ENCODE assay signal across 23 cellular contexts in genomic region chr9:23771746-23772145, GRCh38. TPM values are rescaled to one million over a fixed set of nuclear protein-coding genes. Genes with fewer than 3 reads are reported as not detected.
"Had no signal": no experiment of that assay in that cellular context is flagged by ENCODE, and none has a peak within 500 bp of the region (broad histone marks: within the 10 kb centered on the region; RNA-seq: fewer than 3 reads in every experiment).

No MANE protein-coding gene starts in this region.

- ATAC-seq: activated T-cell treated with anti-CD3 and anti-CD28 coated beads, Interleukin-2, amount 50 U/mL, for 4 hours; heart right ventricle; left lobe of liver; natural killer cell treated with Interleukin-12 subunit alpha and Interleukin-12 subunit beta and Interleukin-15 and Interleukin-18, amount 100 ng/mL, for 72 hours; stimulated activated naive CD8-positive, alpha-beta T cell treated with anti-CD3 and anti-CD28 coated beads, Interleukin-15, amount 100 ng/mL, for 72 hours; T-helper 17 cell had no signal

- H3K36me3 ChIP-seq: heart right ventricle, prostate gland, tibial artery had no signal

- H3K4me1 ChIP-seq: prostate gland, tibial artery had no signal

- H3K27ac ChIP-seq: coronary artery, heart right ventricle, prostate gland, tibial artery had no signal

- H3K27me3 ChIP-seq: heart right ventricle, tibial artery had no signal

- H3K4me1 Mint-ChIP-seq: activated naive CD8-positive, alpha-beta T cell treated with anti-CD3 and anti-CD28 coated beads for 36 hours; mesothelial cell of epicardium; stimulated activated naive CD8-positive, alpha-beta T cell treated with anti-CD3 and anti-CD28 coated beads, Interleukin-15, amount 100 ng/mL, for 72 hours; T-helper 17 cell had no signal

- H3K4me3 Mint-ChIP-seq: activated naive CD8-positive, alpha-beta T cell treated with anti-CD3 and anti-CD28 coated beads for 36 hours; activated T-cell treated with anti-CD3 and anti-CD28 coated beads, Interleukin-2, amount 50 U/mL, for 4 hours; mesothelial cell of epicardium; natural killer cell treated with Interleukin-12 subunit alpha and Interleukin-12 subunit beta and Interleukin-15 and Interleukin-18, amount 100 ng/mL, for 72 hours; stimulated activated naive CD8-positive, alpha-beta T cell treated with anti-CD3 and anti-CD28 coated beads, Interleukin-15, amount 100 ng/mL, for 72 hours; T-helper 17 cell had no signal

- H3K9me3 ChIP-seq: heart right ventricle, prostate gland, tibial artery had no signal

- H3K4me3 ChIP-seq: coronary artery, heart right ventricle, lung, prostate gland, tibial artery had no signal

- H3K27ac Mint-ChIP-seq: activated naive CD8-positive, alpha-beta T cell treated with anti-CD3 and anti-CD28 coated beads for 36 hours; activated T-helper 2 cell treated with anti-CD3 and anti-CD28 coated beads, Interferon-gamma antibody, Interleukin-2, Interleukin-4, amounts not matched to agents 10 μg/mL and 5 μg/mL and 100 μg/mL, durations not matched to agents 14 hours and 24 hours and 36 hours; mesothelial cell of epicardium; natural killer cell treated with Interleukin-12 subunit alpha and Interleukin-12 subunit beta and Interleukin-15 and Interleukin-18, amount 100 ng/mL, for 72 hours; stimulated activated naive CD8-positive, alpha-beta T cell treated with anti-CD3 and anti-CD28 coated beads, Interleukin-15, amount 100 ng/mL, for 72 hours; T-helper 17 cell had no signal

- H3K27me3 Mint-ChIP-seq: activated naive CD8-positive, alpha-beta T cell treated with anti-CD3 and anti-CD28 coated beads for 36 hours; natural killer cell treated with Interleukin-12 subunit alpha and Interleukin-12 subunit beta and Interleukin-15 and Interleukin-18, amount 100 ng/mL, for 72 hours; stimulated activated naive CD8-positive, alpha-beta T cell treated with anti-CD3 and anti-CD28 coated beads, Interleukin-15, amount 100 ng/mL, for 72 hours; T-helper 17 cell had no signal

- DNase-seq: activated CD4-positive, alpha-beta T cell treated with anti-CD3 and anti-CD28 coated beads for 4 hours; activated CD4-positive, alpha-beta T cell treated with anti-CD3 and anti-CD28 coated beads, Interleukin-2, amount 50 U/mL, for 48 hours; activated CD4-positive, CD25-positive, alpha-beta regulatory T cell; activated CD8-positive, alpha-beta memory T cell treated with anti-CD3 and anti-CD28 coated beads, Interleukin-2, amount 50 U/mL, for 48 hours; activated naive CD4-positive, alpha-beta T cell; activated naive CD8-positive, alpha-beta T cell treated with anti-CD3 and anti-CD28 coated beads for 36 hours; activated T-cell treated with anti-CD3 and anti-CD28 coated beads, Interleukin-2, amount 50 U/mL, for 4 hours; amniotic stem cell; cerebellar nuclear complex; heart right ventricle; stimulated activated CD4-positive, alpha-beta T cell treated with anti-CD3 and anti-CD28 coated beads, Interleukin-1b, Interleukin-23, amount 100 ng/mL, for 48 hours; stimulated activated naive CD8-positive, alpha-beta T cell treated with anti-CD3 and anti-CD28 coated beads, Interleukin-15, amount 100 ng/mL, for 72 hours; T-helper 17 cell; tibial artery had no signal

- H3K36me3 Mint-ChIP-seq: activated naive CD8-positive, alpha-beta T cell treated with anti-CD3 and anti-CD28 coated beads for 36 hours; mesothelial cell of epicardium; natural killer cell treated with Interleukin-12 subunit alpha and Interleukin-12 subunit beta and Interleukin-15 and Interleukin-18, amount 100 ng/mL, for 72 hours had no signal

RNA-seq across cellular contexts. Expression of gene ELAVL2, which starts 54.3 kb away (rescaled TPM):
- total RNA-seq: activated CD8-positive, alpha-beta memory T cell treated with anti-CD3 and anti-CD28 coated beads for 36 hours; activated naive CD8-positive, alpha-beta T cell treated with anti-CD3 and anti-CD28 coated beads for 36 hours; activated T-cell treated with anti-CD3 and anti-CD28 coated beads, Interleukin-2, amount 50 U/mL, for 4 hours; activated T-helper 2 cell treated with anti-CD3 and anti-CD28 coated beads, Interferon-gamma antibody, Interleukin-2, Interleukin-4, amounts not matched to agents 10 μg/mL and 5 μg/mL and 100 μg/mL, durations not matched to agents 14 hours and 24 hours and 36 hours; fibroblast of villous mesenchyme; natural killer cell treated with Interleukin-12 subunit alpha and Interleukin-12 subunit beta and Interleukin-15 and Interleukin-18, amount 100 ng/mL, for 72 hours; T-helper 17 cell had no signal
